Comparison of ENCODE assay signal across 24 cellular contexts in the genomic region with DNA sequence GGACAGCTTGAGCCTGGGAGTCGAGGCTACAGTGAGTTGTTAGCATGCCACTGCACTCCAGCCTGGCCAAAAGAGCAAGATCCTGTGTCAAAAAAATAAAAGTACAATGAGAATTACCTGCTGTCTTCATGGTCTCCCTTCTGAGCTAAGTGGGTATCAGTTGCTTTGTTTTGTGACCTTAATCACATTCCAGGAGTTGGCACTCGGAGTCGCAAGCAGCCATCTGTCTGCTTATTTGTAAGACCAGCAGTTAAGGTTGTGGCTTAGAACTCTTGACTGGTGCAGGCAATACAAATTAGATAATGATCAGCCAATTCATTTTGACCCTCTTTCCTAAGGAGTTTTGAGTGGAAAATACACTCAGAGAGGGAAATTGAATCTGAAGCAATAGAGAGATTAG.
"Had no signal": no experiment of that assay in that cellular context is flagged by ENCODE, and none has a peak within 500 bp of the region (broad histone marks: within the 10 kb centered on the region; RNA-seq: fewer than 3 reads in every experiment).

No MANE protein-coding gene starts in this region.

- FAIRE-seq: astrocyte, frontal cortex, pancreas, TTC549 had no signal

- DNase-seq: activated CD4-positive, alpha-beta memory T cell treated with anti-CD3 and anti-CD28 coated beads, Interleukin-2, amount 10 ng/mL, durations not matched to agents 7 days and 5 days; activated CD4-positive, alpha-beta T cell treated with anti-CD3 and anti-CD28 coated beads, Interleukin-2, amount 10 ng/mL, durations not matched to agents 7 days and 5 days; activated CD4-positive, CD25-positive, alpha-beta regulatory T cell treated with anti-CD3 and anti-CD28 coated beads, Interleukin-2, amount 50 U/mL, for 72 hours; activated gamma-delta T cell treated with Interleukin-2 at 50 U/mL for 16 hours; activated naive CD4-positive, alpha-beta T cell treated with anti-CD3 and anti-CD28 coated beads, Interleukin-2, amount 50 U/mL, for 16 hours; activated T-cell treated with anti-CD3 and anti-CD28 coated beads, Interleukin-2, amount 50 U/mL, for 4 hours; amniotic stem cell; brain microvascular endothelial cell; islet precursor cell; left ventricle myocardium inferior; naive B cell; nephron progenitor cell; pancreas; psoas muscle; stimulated activated CD4-positive, alpha-beta T cell treated with anti-CD3 and anti-CD28 coated beads, Interleukin-1b, Interleukin-23, amount 100 ng/mL, for 48 hours; stimulated activated CD4-positive, alpha-beta T cell treated with anti-CD3 and anti-CD28 coated beads, Interleukin-4, amount 100 ng/mL, for 4 hours; stimulated activated CD8-positive, alpha-beta memory T cell treated with anti-CD3 and anti-CD28 coated beads, Interleukin-4, amount 100 ng/mL, for 48 hours; stimulated activated naive CD8-positive, alpha-beta T cell treated with anti-CD3 and anti-CD28 coated beads, Interleukin-15, amount 100 ng/mL, for 72 hours; substantia nigra; T-helper 9 cell; uterus had no signal
